26 cellular contexts compared by ENCODE assay signal in the genomic region with DNA sequence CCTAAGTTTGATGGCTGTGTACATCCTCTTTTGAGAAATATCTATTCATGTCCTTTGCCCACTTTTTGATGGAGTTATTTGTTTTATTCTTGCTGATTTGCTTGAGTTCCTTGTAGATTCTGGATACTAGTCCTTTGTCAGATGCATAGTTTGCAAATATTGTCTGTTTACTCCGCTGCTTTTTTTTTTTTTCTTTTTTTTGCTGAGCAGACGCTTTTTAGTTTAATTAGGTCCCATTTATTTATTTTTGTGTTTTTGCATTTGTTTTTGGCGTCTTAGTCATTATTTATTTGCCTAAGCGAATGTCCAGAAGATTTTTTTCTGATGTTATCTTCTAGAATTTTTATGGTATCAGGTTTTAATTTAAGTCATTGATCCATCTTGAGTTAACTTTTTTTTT.
"Had no signal": no experiment of that assay in that cellular context is flagged by ENCODE, and none has a peak within 500 bp of the region (broad histone marks: within the 10 kb centered on the region; RNA-seq: fewer than 3 reads in every experiment).

No MANE protein-coding gene starts in this region.

- FAIRE-seq: colon, islet of Langerhans, keratinocyte had no signal

- H3K27me3 ChIP-seq: dorsolateral prefrontal cortex, esophagus squamous epithelium, gastrocnemius medialis, heart right ventricle, left lung had no signal

- H3K4me1 ChIP-seq: esophagus squamous epithelium, gastrocnemius medialis, heart right ventricle, left lung, lower lobe of right lung had no signal

- DNase-seq: dermis blood vessel endothelial cell; dorsolateral prefrontal cortex; effector CD4-positive, alpha-beta T cell; effector memory CD4-positive, alpha-beta T cell; erythroblast; esophagus squamous epithelium; foreskin fibroblast; foreskin melanocyte; gastrocnemius medialis; glutamatergic neuron; head of caudate nucleus; heart right ventricle; hippocampal formation; left cardiac atrium; left lung; left ventricle myocardium superior; lower lobe of right lung; mesenchymal stem cell; mucosa of descending colon; naive B cell had no signal

- H3K9me3 ChIP-seq: esophagus squamous epithelium, gastrocnemius medialis, lower lobe of right lung, mucosa of descending colon had no signal

- ATAC-seq: esophagus mucosa, gastrocnemius medialis, heart right ventricle, left cardiac atrium, left lung, left ventricle myocardium superior, lower lobe of right lung, mucosa of descending colon had no signal

- H3K4me3 ChIP-seq: coronary artery, dorsolateral prefrontal cortex, esophagus squamous epithelium, gastrocnemius medialis, heart right ventricle, left lung, lower lobe of right lung, mucosa of descending colon had no signal

- H3K36me3 ChIP-seq: esophagus squamous epithelium, gastrocnemius medialis, heart right ventricle, left lung, lower lobe of right lung had no signal

- H3K27ac ChIP-seq: coronary artery, dorsolateral prefrontal cortex, epithelial cell of prostate, esophagus squamous epithelium, gastrocnemius medialis, heart right ventricle, left lung, lower lobe of right lung had no signal
